In genomic region chr15:90666135-90666909, GRCh38 we compare ENCODE assay signal across 8 cellular contexts. TPM values are rescaled to one million over a fixed set of nuclear protein-coding genes. Genes with fewer than 3 reads are reported as not detected.
DNase-seq lines count a peak whose midpoint lies in the region; ATAC-seq, FAIRE-seq and TF ChIP-seq lines count a peak whose summit lies in the region.

No MANE protein-coding gene starts in this region.

- TF ChIP-seq CTCF in A549 (IDR thresholded peaks at IDR 0.05) (no peak), HFF-Myc (IDR thresholded peaks at IDR 0.05; ENCODE audit: low read depth, low read length, missing control alignments) (no peak), GM12878 (IDR thresholded peaks at IDR 0.05 in 2 of 3, conservative IDR thresholded peaks at IDR 0.05 in 1 of 3; ENCODE audit: control insufficient read depth in 2 of 3, extremely low read depth in 1 of 3, insufficient read depth in 1 of 3, low read depth in 3 of 3, low read length in 3 of 3) (no peak), nephron progenitor cell (IDR thresholded peaks at IDR 0.05) (no peak)

- intact Hi-C loops in GM12878 (cut with micrococcal nuclease; ENCODE audit: unreplicated experiment): no loop called here

- H3K4me3 ChIP-seq in A549 (peak overlapping the region; percentile 73), HFF-Myc (replicated peaks; ENCODE audit: low read depth, low read length) (peak overlapping the region; percentile 56), GM12878 (peak overlapping the region; percentile 54; the same call in 1 of the 2 replicates), muscle layer of colon (ENCODE audit: low read depth in 1 of 2, low read length in 2 of 2) (peak overlapping the region; percentile 76 to 97)

- H3K9me3 Mint-ChIP-seq in nephron progenitor cell: no peaks in the 10 kb centered on the region

- CTCF ChIA-PET in A549 (lab: Yijun Ruan, JAX) (interaction anchor here (0.6 to 3.6 kb wide), 6 partner anchors 9 to 235 kb away, joined by 3 to 23 read pairs (median 4); no protein-coding TSS in a partner anchor), GM12878 (lab: Yijun Ruan, JAX) (interaction anchor here (1.0 to 4.5 kb wide), 4 partner anchors 17 to 25 kb away, joined by 3 to 22 read pairs (median 13); no protein-coding TSS in a partner anchor)

- peaks cover 5% of the 10 kb centered on the region for H3K4me1 Mint-ChIP-seq in nephron progenitor cell

- in situ Hi-C loops in GM12878 (cut with MboI): no loop called here

- TF ChIP-seq POLR2A in A549 (IDR thresholded peaks at IDR 0.05; ENCODE audit: low read length): no peak
- peak; percentile 47; the same call in 1 of the 2 replicates for TF ChIP-seq POLR2A in GM12878 (IDR thresholded peaks at IDR 0.05; ENCODE audit: low read depth, low read length)

- H3K27ac ChIP-seq in A549 (peak overlapping the region; percentile 90 to 95), GM12878 (ENCODE audit: control insufficient read depth, insufficient read depth) (peak overlapping the region; percentile 100), muscle layer of colon (ENCODE audit: low read depth, low read length) (peak overlapping the region; percentile 86)

- SMC1A ChIA-PET in GM12878 (lab: Charles Lee; ENCODE audit: uncharacterized antibody, unreplicated experiment): interaction anchor here (0.5 to 11.0 kb wide), 9 partner anchors 10 to 128 kb away, joined by 3 to 112 read pairs (median 6); no protein-coding TSS in a partner anchor

- H3K79me2 ChIP-seq in GM12878 (ENCODE audit: control insufficient read depth, insufficient read depth, low read length): peaks cover 38% of the 10 kb centered on the region

- no peaks in the 10 kb centered on the region for H3K36me3 Mint-ChIP-seq in nephron progenitor cell (ENCODE audit: low read depth)

- H3K9ac ChIP-seq in GM12878 (ENCODE audit: control insufficient read depth, insufficient read depth, low read length) (peak overlapping the region; percentile 100), muscle layer of colon (ENCODE audit: low read length) (no peak overlapping the region)

- DNase-seq in A549 (ENCODE audit: low read depth in 1 of 2, low spot score in 1 of 2) (peak in 1 of 2 experiments; percentile 22), HFF-Myc (ENCODE audit: extremely low read depth, low read depth) (no peak), GM12878 (ENCODE audit: low read depth, low spot score) (no peak), nephron progenitor cell (no peak), hippocampal formation (lab: John Stamatoyannopoulos, UW) (no peak), urothelium cell line (ENCODE audit: low spot score) (no peak)

- H3K4me3 Mint-ChIP-seq in nephron progenitor cell: no peak overlapping the region

- 87% methylated on average over 14 of the region's 14 CpGs for WGBS in A549 (ENCODE audit: missing lambda C conversion rate)
- 78% methylated on average over 14 of the region's 14 CpGs for WGBS in GM12878 (ENCODE audit: insufficient coverage, insufficient replicate concordance, low lambda C conversion rate, missing lambda C conversion rate)

- ATAC-seq in A549 (no peak), GM12878 (no peak), GM19463 (IDR thresholded peaks at IDR 0.05; ENCODE audit: unreplicated experiment) (no peak)

- no peak overlapping the region for H2AFZ ChIP-seq in GM12878 (ENCODE audit: control insufficient read depth, low read depth, low read length)

- H3K27ac Mint-ChIP-seq in nephron progenitor cell: no peak overlapping the region

- TF ChIP-seq RAD21 in A549 (conservative IDR thresholded peaks at IDR 0.05 in 1 of 2, IDR thresholded peaks at IDR 0.05 in 1 of 2) (no peak), GM12878 (IDR thresholded peaks at IDR 0.05; ENCODE audit: insufficient read depth, low read depth, low read length) (no peak)

- peaks cover 3% of the 10 kb centered on the region for H3K27me3 Mint-ChIP-seq in nephron progenitor cell (ENCODE audit: low read depth, poor library complexity)

- no peaks in the 10 kb centered on the region for H4K20me1 ChIP-seq in GM12878 (ENCODE audit: control insufficient read depth, insufficient read depth)

- H3K4me2 ChIP-seq in A549: peak overlapping the region; percentile 73
- H3K4me2 ChIP-seq in GM12878 (ENCODE audit: control insufficient read depth, insufficient read depth): peak overlapping the region; percentile 69

- H3K27me3 ChIP-seq in GM12878 (replicated peaks in 1 of 2; ENCODE audit: control insufficient read depth in 2 of 2, insufficient read depth in 2 of 2, low read length in 1 of 2) (no peaks in the 10 kb centered on the region), muscle layer of colon (ENCODE audit: control insufficient read depth in 1 of 2, insufficient read depth in 2 of 2, low read length in 2 of 2) (no peaks in the 10 kb centered on the region)

- TF ChIP-seq EP300 in A549 (IDR thresholded peaks at IDR 0.05) (no peak), GM12878 (IDR thresholded peaks at IDR 0.05; ENCODE audit: borderline replicate concordance in 1 of 2, control insufficient read depth in 1 of 2, low read depth in 2 of 2, low read length in 2 of 2) (no peak)

- POLR2A ChIA-PET in A549 (lab: Yijun Ruan, JAX) (interaction anchor here (0.6 to 1.6 kb wide), 2 partner anchors 157 to 236 kb away, joined by 4 to 8 read pairs; partner anchors contain the start of gene MAN2A2), GM12878 (lab: Charles Lee) (interaction anchor here (0.6 to 4.9 kb wide), 8 partner anchors 10 to 51 kb away, joined by 3 to 75 read pairs (median 4); partner anchors contain the start of gene BLM)

- BruUV-seq in GM12878 (replicated peaks; lab: Mats Ljungman, UMichigan): TSS peak; percentile 59

- RAD21 ChIA-PET in GM12878 (lab: Charles Lee; ENCODE audit: unreplicated experiment): interaction anchor here (0.8 to 5.8 kb wide), 5 partner anchors 10 to 27 kb away, joined by 3 to 52 read pairs (median 6); no protein-coding TSS in a partner anchor

- H3K36me3 ChIP-seq in GM12878 (ENCODE audit: control insufficient read depth in 2 of 2, insufficient read depth in 2 of 2, low read length in 1 of 2): no peaks in the 10 kb centered on the region
- no peaks in the 10 kb centered on the region for H3K36me3 ChIP-seq in muscle layer of colon (ENCODE audit: insufficient read depth, low read length)

- H3K9me3 ChIP-seq in A549: no peaks in the 10 kb centered on the region
- no peaks in the 10 kb centered on the region; the same call in 2 of the 3 replicates for H3K9me3 ChIP-seq in GM12878 (replicated peaks; ENCODE audit: control insufficient read depth, insufficient read depth, low read length)
- no peaks in the 10 kb centered on the region for H3K9me3 ChIP-seq in muscle layer of colon (ENCODE audit: low read length)

- FAIRE-seq in A549 (lab: Jason Lieb, UNC) (no peak), GM12878 (lab: Jason Lieb, UNC) (no peak), urothelium cell line (lab: Jason Lieb, UNC) (no peak)

- H3K4me1 ChIP-seq in A549: 0 out of 3 replicates have a peak, but pooled peaks cover 9% of the 10 kb centered on the region
- peaks cover 50% of the 10 kb centered on the region for H3K4me1 ChIP-seq in GM12878 (ENCODE audit: control insufficient read depth, insufficient read depth, low read length)
- no peaks in the 10 kb centered on the region for H3K4me1 ChIP-seq in muscle layer of colon (ENCODE audit: insufficient read depth, low read length)

TF ChIP-seq in A549, 52 proteins besides CTCF, POLR2A, EP300 and RAD21 (continues in another document):
- TF ChIP-seq EHF (CRISPR knock-in tag; IDR thresholded peaks at IDR 0.05) (no peak), HDAC2 (IDR thresholded peaks at IDR 0.05) (no peak)
- TF ChIP-seq, protein P1, sequence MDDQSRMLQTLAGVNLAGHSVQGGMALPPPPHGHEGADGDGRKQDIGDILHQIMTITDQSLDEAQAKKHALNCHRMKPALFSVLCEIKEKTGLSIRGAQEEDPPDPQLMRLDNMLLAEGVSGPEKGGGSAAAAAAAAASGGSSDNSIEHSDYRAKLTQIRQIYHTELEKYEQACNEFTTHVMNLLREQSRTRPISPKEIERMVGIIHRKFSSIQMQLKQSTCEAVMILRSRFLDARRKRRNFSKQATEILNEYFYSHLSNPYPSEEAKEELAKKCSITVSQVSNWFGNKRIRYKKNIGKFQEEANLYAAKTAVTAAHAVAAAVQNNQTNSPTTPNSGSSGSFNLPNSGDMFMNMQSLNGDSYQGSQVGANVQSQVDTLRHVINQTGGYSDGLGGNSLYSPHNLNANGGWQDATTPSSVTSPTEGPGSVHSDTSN (IDR thresholded peaks at IDR 0.05): no peak

TF ChIP-seq in GM12878, 131 proteins besides CTCF, POLR2A, EP300 and RAD21 (continues in another document):
- TF ChIP-seq CBX3 (IDR thresholded peaks at IDR 0.05; ENCODE audit: borderline replicate concordance, low read depth): no peak
- TF ChIP-seq, protein P2, sequence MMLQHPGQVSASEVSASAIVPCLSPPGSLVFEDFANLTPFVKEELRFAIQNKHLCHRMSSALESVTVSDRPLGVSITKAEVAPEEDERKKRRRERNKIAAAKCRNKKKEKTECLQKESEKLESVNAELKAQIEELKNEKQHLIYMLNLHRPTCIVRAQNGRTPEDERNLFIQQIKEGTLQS (IDR thresholded peaks at IDR 0.05; ENCODE audit: borderline replicate concordance, extremely low read depth, low read depth, low read length): no peak

RNA-seq across cellular contexts. Expression of gene BLM, which starts 50.8 kb away (rescaled TPM):
- polyA plus RNA-seq in A549 (2011; rRNA removed) (14.5 and 15.2 TPM in 2 replicates), A549 (2017; fragmentation: RNase III; extraction: RNeasy Plus Mini Kit Qiagen cat#74134 plus additional on column Dnase treatment) (8.6 to 10.5 TPM (median 10.2 TPM) in 3 replicates), GM12878 (2011; rRNA removed) (23.0 and 34.7 TPM in 2 replicates), GM12878 (2014; fragmentation: Illumina TruSeq; extraction: Trizol) (49.3 and 62.5 TPM in 2 replicates), GM12878 (2014; fragmentation: Nextera tagmentation; extraction: Ambion mirVana) (10 to 100 TPM; 25.3 to 28.2 TPM), GM12878 (2014; rRNA removed) (34.6 and 42.3 TPM in 2 replicates), GM12878 (2016; fragmentation: Nextera tagmentation; extraction: Ambion mirVana) (10 to 100 TPM; 41.9 to 45.5 TPM)
- polyA plus RNA-seq in A549 (2012; cell fraction: cytosol; rRNA removed): 6.3 and 6.5 TPM in 2 replicates
- polyA plus RNA-seq in A549 (2012; cell fraction: nucleus; rRNA removed): 6.2 and 9.2 TPM in 2 replicates
- 19.5 and 21.5 TPM in 2 replicates for polyA minus RNA-seq in A549 (2011; rRNA and poly(A)+ RNA removed)
- 46.6 and 51.1 TPM in 2 replicates for total RNA-seq in GM12878 (2013; cell fraction: nucleolus; rRNA removed)
- total RNA-seq in GM12878 (2014; rRNA removed) (47.8 and 65.9 TPM in 2 replicates), GM12878 (2014; rRNA removed; fragmentation: Illumina TruSeq; extraction: Trizol) (68.4 and 71.7 TPM in 2 replicates), GM12878 (2021) (48.1 and 48.2 TPM in 2 replicates)
- polyA plus RNA-seq in GM12878 (2011; ENCODE audit: low read depth): 14.3 TPM
- 13.1 and 15.1 TPM in 2 replicates for polyA plus RNA-seq in GM12878 (2011; cell fraction: cytosol; rRNA removed)
- polyA plus RNA-seq in GM12878 (2011; cell fraction: nucleus; rRNA removed): 22.6 and 29.1 TPM in 2 replicates
- 28.7 and 29.9 TPM in 2 replicates for polyA plus RNA-seq in GM12878 (2012)
- 42.4 and 53.2 TPM in 2 replicates for polyA minus RNA-seq in GM12878 (2011; rRNA and poly(A)+ RNA removed)
- polyA minus RNA-seq in GM12878 (2011; cell fraction: cytosol; rRNA and poly(A)+ RNA removed): 6.0 and 13.4 TPM in 2 replicates
- polyA minus RNA-seq in GM12878 (2011; cell fraction: nucleus; rRNA and poly(A)+ RNA removed): 8.2 and 12.5 TPM in 2 replicates

Comparison
In these comparisons a context has a peak if more than half of its experiments do, and no peak if none do; other contexts are left out.
1. Of the 24 proteins assayed by ChIP-seq in both GM12878 and A549: peak only in GM12878: POLR2A; only in A549: none; in both: none; in neither: 23.